8 cellular contexts compared by ENCODE assay signal in the genomic region with DNA sequence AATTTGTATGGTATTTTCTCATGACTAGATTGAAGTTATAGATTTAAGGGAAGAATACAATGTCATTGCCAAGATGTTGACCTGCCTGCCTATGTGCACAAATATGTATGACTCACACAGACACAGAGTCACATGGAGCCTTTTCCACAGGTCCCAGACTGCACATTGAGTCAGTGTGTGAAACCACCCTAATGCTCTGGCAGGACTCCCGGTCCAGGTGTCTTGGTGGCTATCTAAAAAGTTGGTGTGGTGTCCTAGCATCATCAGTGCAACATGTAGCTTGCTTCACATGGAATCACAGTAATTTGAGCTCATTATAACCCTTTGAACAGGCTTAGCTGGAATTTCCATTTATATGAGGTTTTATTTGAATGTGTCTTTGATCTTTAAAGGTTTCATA. TPM values are rescaled to one million over a fixed set of nuclear protein-coding genes. Genes with fewer than 3 reads are reported as not detected.
DNase-seq lines count a peak whose midpoint lies in the region; ATAC-seq and TF ChIP-seq lines count a peak whose summit lies in the region.

No MANE protein-coding gene starts in this region.

- DNase-seq in RWPE1 (ENCODE audit: low spot score) (peak; percentile 69), nephron progenitor cell (no peak), NCI-H2196 (lab: John Stamatoyannopoulos, UW; ENCODE audit: unreplicated experiment) (no peak), NCI-H69 (lab: John Stamatoyannopoulos, UW) (no peak), transverse colon (no peak), NCI-H1417 treated with DMSO at 0.1 percent for 48 hours (lab: John Stamatoyannopoulos, UW) (no peak)

- peaks cover 40% of the 10 kb centered on the region for H3K27me3 Mint-ChIP-seq in nephron progenitor cell (ENCODE audit: low read depth, poor library complexity)

- CTCF ChIA-PET in RWPE1 (lab: Yijun Ruan, JAX), result interaction anchor here (0.9 to 1.5 kb wide), 2 partner anchors 29 to 41 kb away, joined by 3 to 4 read pairs; no protein-coding TSS in a partner anchor

- no peaks in the 10 kb centered on the region for H3K27me3 ChIP-seq in transverse colon

- H3K27ac Mint-ChIP-seq in nephron progenitor cell, result peak overlapping the region; percentile 43

- in situ Hi-C loops in transverse colon (cut with MboI; ENCODE audit: low pct_ligation_motif_present in 1 of 4, low pct_unique_long_range_greater_than_20kb in 1 of 4, low sequenced_read_pairs in 3 of 4), result no loop called here

- ATAC-seq in GM18909 (IDR thresholded peaks at IDR 0.05; ENCODE audit: poor library complexity, unreplicated experiment), result peak; percentile 70
- ATAC-seq in HG02938 (IDR thresholded peaks at IDR 0.05; ENCODE audit: unreplicated experiment), result peak; percentile 38

- H3K4me1 ChIP-seq in transverse colon, result no peaks in the 10 kb centered on the region

- H3K36me3 Mint-ChIP-seq in nephron progenitor cell (ENCODE audit: low read depth), result no peaks in the 10 kb centered on the region

- intact Hi-C loops in transverse colon (cut with DNase I; ENCODE audit: low total_unique reads), result no loop called here

- no peak overlapping the region for H3K27ac ChIP-seq in RWPE1
- H3K27ac ChIP-seq in transverse colon, result no peak overlapping the region

- H3K9me3 ChIP-seq in transverse colon, result no peaks in the 10 kb centered on the region

- WGBS in transverse colon (ENCODE audit: low coverage in 1 of 2), 2 donors, result 40 to 53% methylated on average over 1 of the region's 1 CpG

- POLR2A ChIA-PET in RWPE1 (lab: Yijun Ruan, JAX; ENCODE audit: low non-redundant PET), result no interaction called here

- no peaks in the 10 kb centered on the region for H3K4me1 Mint-ChIP-seq in nephron progenitor cell

- H3K4me3 Mint-ChIP-seq in nephron progenitor cell, result no peak overlapping the region

- H3K36me3 ChIP-seq in transverse colon, result no peaks in the 10 kb centered on the region

- H3K9me3 Mint-ChIP-seq in nephron progenitor cell, result no peaks in the 10 kb centered on the region

- TF ChIP-seq CTCF in RWPE1 (conservative IDR thresholded peaks at IDR 0.05; ENCODE audit: low read depth), result no peak
- no peak for TF ChIP-seq CTCF in nephron progenitor cell (IDR thresholded peaks at IDR 0.05)
- TF ChIP-seq CTCF in transverse colon (IDR thresholded peaks at IDR 0.05), result no peak

- TF ChIP-seq EP300 in transverse colon (IDR thresholded peaks at IDR 0.05; ENCODE audit: low read depth), result no peak

- TF ChIP-seq POLR2A in transverse colon (IDR thresholded peaks at IDR 0.05), result no peak

- no peak overlapping the region for H3K4me3 ChIP-seq in transverse colon

RNA-seq across cellular contexts. Expression of a gene that starts 10.8 kb away (rescaled TPM):
- total RNA-seq in transverse colon, result not detected

RNA-seq across cellular contexts. Expression of a gene that starts 40.9 kb away (rescaled TPM):
- 10 to 100 TPM in 3 of 4 donors, 1 to 10 TPM in 1; 4.6 to 27.2 (median 19.5) TPM for total RNA-seq in transverse colon

RNA-seq across cellular contexts. Expression of a gene that starts 54.5 kb away (rescaled TPM):
- total RNA-seq in transverse colon, result not detected

RNA-seq across cellular contexts. Expression of a gene that starts 56.4 kb away (rescaled TPM):
- total RNA-seq in transverse colon, result not detected
